16 cellular contexts compared by ENCODE assay signal in genomic region chr4:44326716-44327115, GRCh38.
"Had no signal": no experiment of that assay in that cellular context is flagged by ENCODE, and none has a peak within 500 bp of the region (broad histone marks: within the 10 kb centered on the region; RNA-seq: fewer than 3 reads in every experiment).

No MANE protein-coding gene starts in this region.

- H3K27ac ChIP-seq: left lung, ovary, suprapubic skin, upper lobe of left lung had no signal

- ATAC-seq: activated T-cell treated with anti-CD3 and anti-CD28 coated beads, Interleukin-2, amount 50 U/mL, for 72 hours; left lung had no signal

- DNase-seq: activated CD4-positive, alpha-beta memory T cell treated with anti-CD3 and anti-CD28 coated beads for 36 hours; activated CD4-positive, alpha-beta T cell treated with anti-CD3 and anti-CD28 coated beads for 1 hour; activated gamma-delta T cell treated with Interleukin-2 at 50 U/mL for 16 hours; activated naive CD8-positive, alpha-beta T cell treated with anti-CD3 and anti-CD28 coated beads, Interleukin-2, amount 10 ng/mL, durations not matched to agents 7 days and 5 days; activated T-cell treated with anti-CD3 and anti-CD28 coated beads, Interleukin-2, amount 50 U/mL, for 72 hours; aorta; cortex of kidney; effector CD8-positive, alpha-beta T cell; islet precursor cell; left lung; ovary; stimulated activated CD4-positive, alpha-beta T cell treated with anti-CD3 and anti-CD28 coated beads, Interleukin-2, amount 100 ng/mL, for 48 hours; stimulated activated naive CD4-positive, alpha-beta T cell treated with Interleukin-2 at 50 U/mL for 16 hours; T-helper 9 cell; upper lobe of left lung had no signal
